Comparison of ENCODE assay signal across 14 cellular contexts in genomic region chr3:184322731-184323487, GRCh38. TPM values are rescaled to one million over a fixed set of nuclear protein-coding genes. Genes with fewer than 3 reads are reported as not detected.
DNase-seq lines count a peak whose midpoint lies in the region; ATAC-seq and TF ChIP-seq lines count a peak whose summit lies in the region.
"Had no signal": no experiment of that assay in that cellular context is flagged by ENCODE, and none has a peak within 500 bp of the region (broad histone marks: within the 10 kb centered on the region; RNA-seq: fewer than 3 reads in every experiment).

No MANE protein-coding gene starts in this region.

- H3K36me3 ChIP-seq in suprapubic skin, result peaks cover 75% of the 10 kb centered on the region

- peaks cover 66% of the 10 kb centered on the region for H3K4me1 Mint-ChIP-seq in activated T-cell treated with anti-CD3 and anti-CD28 coated beads, Interleukin-2, amount 50 U/mL, for 24 hours (ENCODE audit: low read depth)
- H3K4me1 Mint-ChIP-seq in activated T-cell treated with anti-CD3 and anti-CD28 coated beads, Interleukin-2, amount 50 U/mL, for 4 hours (ENCODE audit: low read depth), result peaks cover 27% of the 10 kb centered on the region

- H3K27ac ChIP-seq in suprapubic skin, result peak overlapping the region; percentile 93
- H3K27ac ChIP-seq: A549, PC-9 had no signal

- H3K27me3 ChIP-seq in suprapubic skin, result no peaks in the 10 kb centered on the region

- no peaks in the 10 kb centered on the region for H3K9me3 ChIP-seq in suprapubic skin
- H3K9me3 ChIP-seq: A549, mucosa of descending colon had no signal

- no peak for TF ChIP-seq CTCF in fibroblast of the aortic adventitia (IDR thresholded peaks at IDR 0.05; ENCODE audit: insufficient read depth, low read length)
- TF ChIP-seq CTCF in suprapubic skin (IDR thresholded peaks at IDR 0.05), result no peak

- H3K9me3 Mint-ChIP-seq in activated T-cell treated with anti-CD3 and anti-CD28 coated beads, Interleukin-2, amount 50 U/mL, for 24 hours, result no peaks in the 10 kb centered on the region
- no peaks in the 10 kb centered on the region for H3K9me3 Mint-ChIP-seq in activated T-cell treated with anti-CD3 and anti-CD28 coated beads, Interleukin-2, amount 50 U/mL, for 4 hours

- peaks cover 46% of the 10 kb centered on the region for H3K4me1 ChIP-seq in suprapubic skin

- WGBS in suprapubic skin, result 84% methylated on average over 20 of the region's 20 CpGs

- TF ChIP-seq POLR2A in suprapubic skin (IDR thresholded peaks at IDR 0.05), result no peak

- H3K4me3 ChIP-seq in fibroblast of the aortic adventitia (ENCODE audit: low read depth, low read length), result no peak overlapping the region
- no peak overlapping the region for H3K4me3 ChIP-seq in suprapubic skin
- H3K4me3 ChIP-seq: A549, mucosa of descending colon, PC-9, smooth muscle cell had no signal

- no peak overlapping the region for H3K4me3 Mint-ChIP-seq in activated T-cell treated with anti-CD3 and anti-CD28 coated beads, Interleukin-2, amount 50 U/mL, for 24 hours
- H3K4me3 Mint-ChIP-seq in activated T-cell treated with anti-CD3 and anti-CD28 coated beads, Interleukin-2, amount 50 U/mL, for 4 hours, result no peak overlapping the region

- H3K27ac Mint-ChIP-seq in activated T-cell treated with anti-CD3 and anti-CD28 coated beads, Interleukin-2, amount 50 U/mL, for 24 hours, result peak overlapping the region; percentile 84

- no peak for TF ChIP-seq EP300 in suprapubic skin (IDR thresholded peaks at IDR 0.05)

- no peaks in the 10 kb centered on the region for H3K27me3 Mint-ChIP-seq in activated T-cell treated with anti-CD3 and anti-CD28 coated beads, Interleukin-2, amount 50 U/mL, for 24 hours
- H3K27me3 Mint-ChIP-seq in activated T-cell treated with anti-CD3 and anti-CD28 coated beads, Interleukin-2, amount 50 U/mL, for 4 hours (ENCODE audit: low read depth), result no peaks in the 10 kb centered on the region

- no peak for DNase-seq in activated T-cell treated with anti-CD3 and anti-CD28 coated beads, Interleukin-2, amount 50 U/mL, for 24 hours
- DNase-seq in activated T-cell treated with anti-CD3 and anti-CD28 coated beads, Interleukin-2, amount 50 U/mL, for 4 hours, result no peak
- DNase-seq in fibroblast of the aortic adventitia (ENCODE audit: low read depth) (peak; percentile 85), suprapubic skin (ENCODE audit: low spot score in 2 of 2) (no peak)
- DNase-seq in stimulated activated CD4-positive, alpha-beta T cell treated with anti-CD3 and anti-CD28 coated beads, Interleukin-4, amount 100 ng/mL, for 4 hours, result no peak
- DNase-seq: DMS79; hypothalamus; mucosa of descending colon; NCI-H2081; PC-9; stimulated activated CD8-positive, alpha-beta memory T cell treated with anti-CD3 and anti-CD28 coated beads, Interleukin-4, amount 100 ng/mL, for 48 hours had no signal

- ATAC-seq in activated T-cell treated with anti-CD3 and anti-CD28 coated beads, Interleukin-2, amount 50 U/mL, for 4 hours, result no peak
- ATAC-seq in GM19351 (IDR thresholded peaks at IDR 0.05; ENCODE audit: unreplicated experiment), result no peak
- ATAC-seq: A549, mucosa of descending colon had no signal

- peaks cover 97% of the 10 kb centered on the region for H3K36me3 Mint-ChIP-seq in activated T-cell treated with anti-CD3 and anti-CD28 coated beads, Interleukin-2, amount 50 U/mL, for 24 hours (ENCODE audit: low read depth)
- H3K36me3 Mint-ChIP-seq in activated T-cell treated with anti-CD3 and anti-CD28 coated beads, Interleukin-2, amount 50 U/mL, for 4 hours (ENCODE audit: insufficient read depth), result peaks cover 66% of the 10 kb centered on the region

RNA-seq across cellular contexts. Expression of gene EIF4G1, which starts 8.5 kb away (rescaled TPM):
- 1,000 to 10,000 TPM in 2 of 3 donors, 100 to 1,000 TPM in 1; 990 to 1,057 (median 1,007) TPM for total RNA-seq in activated T-cell treated with anti-CD3 and anti-CD28 coated beads, Interleukin-2, amount 50 U/mL, for 4 hours
- 234 and 292 TPM in 2 replicates for total RNA-seq in fibroblast of the aortic adventitia (ENCODE audit: low replicate concordance)
- total RNA-seq in suprapubic skin, result 100 to 1,000 TPM; 382 to 463 (median 418) TPM

RNA-seq across cellular contexts. Expression of gene FAM131A, which starts 14.5 kb away (rescaled TPM):
- total RNA-seq in activated T-cell treated with anti-CD3 and anti-CD28 coated beads, Interleukin-2, amount 50 U/mL, for 4 hours, result 1 to 10 TPM; 3.5 to 4.4 (median 3.7) TPM
- total RNA-seq in fibroblast of the aortic adventitia (ENCODE audit: low replicate concordance) (14.0 and 19.1 TPM in 2 replicates), suprapubic skin (10 to 100 TPM; 54.4 to 77.9 (median 65.3) TPM)

RNA-seq across cellular contexts. Expression of gene PSMD2, which starts 23.9 kb away (rescaled TPM):
- total RNA-seq in activated T-cell treated with anti-CD3 and anti-CD28 coated beads, Interleukin-2, amount 50 U/mL, for 4 hours, result 100 to 1,000 TPM; 497 to 520 (median 498) TPM
- 129 and 333 TPM in 2 replicates for total RNA-seq in fibroblast of the aortic adventitia (ENCODE audit: low replicate concordance)
- total RNA-seq in suprapubic skin, result 100 to 1,000 TPM; 118 to 221 (median 197) TPM

RNA-seq across cellular contexts. Expression of gene CLCN2, which starts 38.5 kb away (rescaled TPM):
- 1 to 10 TPM; 4.5 to 5.2 (median 5.0) TPM for total RNA-seq in activated T-cell treated with anti-CD3 and anti-CD28 coated beads, Interleukin-2, amount 50 U/mL, for 4 hours
- 5.9 and 6.2 TPM in 2 replicates for total RNA-seq in fibroblast of the aortic adventitia (ENCODE audit: low replicate concordance)
- total RNA-seq in suprapubic skin, result 1 to 10 TPM; 2.1 to 7.9 (median 3.5) TPM

RNA-seq across cellular contexts. Expression of gene POLR2H, which starts 38.6 kb away (rescaled TPM):
- total RNA-seq in activated T-cell treated with anti-CD3 and anti-CD28 coated beads, Interleukin-2, amount 50 U/mL, for 4 hours, result 100 to 1,000 TPM; 146 to 170 (median 165) TPM
- 70.1 and 127 TPM in 2 replicates for total RNA-seq in fibroblast of the aortic adventitia (ENCODE audit: low replicate concordance)
- 100 to 1,000 TPM in 1 of 4 donors, 10 to 100 TPM in 3; 42.4 to 116 (median 66.2) TPM for total RNA-seq in suprapubic skin
